ENCODE assay signal across 4 cellular contexts in the genomic region with DNA sequence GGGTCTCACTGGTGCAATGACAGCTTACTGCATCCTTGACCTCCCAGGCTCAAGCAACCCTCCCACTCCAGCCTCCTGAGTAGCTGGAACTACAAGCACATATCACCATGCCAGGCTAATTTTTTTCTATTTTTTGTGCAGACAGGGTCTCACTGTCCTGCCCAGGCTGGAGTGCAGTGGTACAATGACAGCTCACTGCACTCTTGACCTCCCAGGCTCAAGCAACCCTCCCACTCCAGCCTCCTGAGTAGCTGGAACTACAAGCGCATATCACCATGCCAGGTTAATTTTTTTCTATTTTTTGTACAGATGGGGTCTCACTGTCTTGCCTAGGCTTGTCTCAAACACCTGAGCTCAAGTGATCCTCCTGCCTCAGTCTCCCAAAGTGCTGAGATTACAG.
TF ChIP-seq lines count a peak whose summit lies in the region.

No MANE protein-coding gene starts in this region.

TF ChIP-seq in HepG2, 621 proteins besides CTCF, POLR2A, EP300 and RAD21:
- TF ChIP-seq ZNF260 (CRISPR knock-in tag; IDR thresholded peaks at IDR 0.05; ENCODE audit: borderline replicate concordance, low read depth) (no peak), ZNF121 (CRISPR knock-in tag; IDR thresholded peaks at IDR 0.05) (peak; percentile 88)
TF ChIP-seq in HepG2: peak in this region for 1.

TF ChIP-seq in GM23338, 12 proteins besides CTCF, POLR2A, EP300 and RAD21:
- TF ChIP-seq NANOG (IDR thresholded peaks at IDR 0.05; ENCODE audit: borderline replicate concordance) (no peak), STAT1 (IDR thresholded peaks at IDR 0.05; ENCODE audit: unreplicated experiment) (no peak), ZNF331 (CRISPR knock-in tag; IDR thresholded peaks at IDR 0.05; ENCODE audit: low read depth) (no peak)

TF ChIP-seq in WTC11, 78 proteins besides CTCF, POLR2A, EP300 and RAD21:
- no peak for TF ChIP-seq ZSCAN18 (CRISPR knock-in tag; IDR thresholded peaks at IDR 0.05)
- TF ChIP-seq JAZF1 (CRISPR knock-in tag; IDR thresholded peaks at IDR 0.05) = no peak
- no peak for TF ChIP-seq FOXK1 (CRISPR knock-in tag; IDR thresholded peaks at IDR 0.05)
- no peak for TF ChIP-seq ATF1 (CRISPR knock-in tag; IDR thresholded peaks at IDR 0.05)
- TF ChIP-seq TCF7 (CRISPR knock-in tag; IDR thresholded peaks at IDR 0.05; ENCODE audit: low read depth) = no peak
- TF ChIP-seq ZNF121 (CRISPR knock-in tag; IDR thresholded peaks at IDR 0.05) = peak; percentile 62; the same call in 1 of the 2 replicates
- no peak for TF ChIP-seq SMAD4 (CRISPR knock-in tag; IDR thresholded peaks at IDR 0.05)

TF ChIP-seq in SK-N-SH treated with all-trans-retinoic acid at 6 μM for 48 hours, 23 proteins besides CTCF, POLR2A, EP300 and RAD21:
- no peak for TF ChIP-seq ZNF565 (CRISPR knock-in tag; conservative IDR thresholded peaks at IDR 0.05; ENCODE audit: low read depth)
- no peak for TF ChIP-seq ISL1 (CRISPR knock-in tag; IDR thresholded peaks at IDR 0.05)
- TF ChIP-seq ZNF8 (CRISPR knock-in tag; IDR thresholded peaks at IDR 0.05) = no peak
- no peak for TF ChIP-seq OSR1 (CRISPR knock-in tag; IDR thresholded peaks at IDR 0.05)
- TF ChIP-seq ZFP3 (CRISPR knock-in tag; IDR thresholded peaks at IDR 0.05) = no peak
